In genomic region chr19:40200352-40201099, GRCh38 we compare ENCODE assay signal across 1 cellular context.
TF ChIP-seq lines count a peak whose summit lies in the region.

No MANE protein-coding gene starts in this region.

TF ChIP-seq in HCT116, 20 proteins besides CTCF, POLR2A, EP300 and RAD21:
- TF ChIP-seq, protein P1, sequence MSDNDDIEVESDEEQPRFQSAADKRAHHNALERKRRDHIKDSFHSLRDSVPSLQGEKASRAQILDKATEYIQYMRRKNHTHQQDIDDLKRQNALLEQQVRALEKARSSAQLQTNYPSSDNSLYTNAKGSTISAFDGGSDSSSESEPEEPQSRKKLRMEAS (IDR thresholded peaks at IDR 0.05) = peak; percentile 36; the same call in 1 of the 2 replicates
- TF ChIP-seq TCF7L2 (IDR thresholded peaks at IDR 0.05; ENCODE audit: borderline replicate concordance, extremely low read depth, insufficient read depth, insufficient read length) (peak; percentile 68), ELF1 (IDR thresholded peaks at IDR 0.05; ENCODE audit: borderline replicate concordance, low read depth) (no peak), SP1 (IDR thresholded peaks at IDR 0.05; ENCODE audit: low read depth) (peak; percentile 49; the same call in 1 of the 2 replicates), CBX3 (IDR thresholded peaks at IDR 0.05; ENCODE audit: low read depth) (0 out of 2 replicates have a peak, but pooled peaks have one; percentile 45), POLR2AphosphoS5 (IDR thresholded peaks at IDR 0.05; ENCODE audit: low read depth, low read length) (peak; percentile 25; the same call in 1 of the 2 replicates), JUND (IDR thresholded peaks at IDR 0.05) (peak; percentile 74), FOSL1 (IDR thresholded peaks at IDR 0.05; ENCODE audit: low read depth) (peak; percentile 72), EGR1 (IDR thresholded peaks at IDR 0.05; ENCODE audit: low read depth) (no peak)
- TF ChIP-seq, protein P2, sequence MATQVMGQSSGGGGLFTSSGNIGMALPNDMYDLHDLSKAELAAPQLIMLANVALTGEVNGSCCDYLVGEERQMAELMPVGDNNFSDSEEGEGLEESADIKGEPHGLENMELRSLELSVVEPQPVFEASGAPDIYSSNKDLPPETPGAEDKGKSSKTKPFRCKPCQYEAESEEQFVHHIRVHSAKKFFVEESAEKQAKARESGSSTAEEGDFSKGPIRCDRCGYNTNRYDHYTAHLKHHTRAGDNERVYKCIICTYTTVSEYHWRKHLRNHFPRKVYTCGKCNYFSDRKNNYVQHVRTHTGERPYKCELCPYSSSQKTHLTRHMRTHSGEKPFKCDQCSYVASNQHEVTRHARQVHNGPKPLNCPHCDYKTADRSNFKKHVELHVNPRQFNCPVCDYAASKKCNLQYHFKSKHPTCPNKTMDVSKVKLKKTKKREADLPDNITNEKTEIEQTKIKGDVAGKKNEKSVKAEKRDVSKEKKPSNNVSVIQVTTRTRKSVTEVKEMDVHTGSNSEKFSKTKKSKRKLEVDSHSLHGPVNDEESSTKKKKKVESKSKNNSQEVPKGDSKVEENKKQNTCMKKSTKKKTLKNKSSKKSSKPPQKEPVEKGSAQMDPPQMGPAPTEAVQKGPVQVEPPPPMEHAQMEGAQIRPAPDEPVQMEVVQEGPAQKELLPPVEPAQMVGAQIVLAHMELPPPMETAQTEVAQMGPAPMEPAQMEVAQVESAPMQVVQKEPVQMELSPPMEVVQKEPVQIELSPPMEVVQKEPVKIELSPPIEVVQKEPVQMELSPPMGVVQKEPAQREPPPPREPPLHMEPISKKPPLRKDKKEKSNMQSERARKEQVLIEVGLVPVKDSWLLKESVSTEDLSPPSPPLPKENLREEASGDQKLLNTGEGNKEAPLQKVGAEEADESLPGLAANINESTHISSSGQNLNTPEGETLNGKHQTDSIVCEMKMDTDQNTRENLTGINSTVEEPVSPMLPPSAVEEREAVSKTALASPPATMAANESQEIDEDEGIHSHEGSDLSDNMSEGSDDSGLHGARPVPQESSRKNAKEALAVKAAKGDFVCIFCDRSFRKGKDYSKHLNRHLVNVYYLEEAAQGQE (IDR thresholded peaks at IDR 0.05; ENCODE audit: low read depth) = no peak
- TF ChIP-seq, protein P3, sequence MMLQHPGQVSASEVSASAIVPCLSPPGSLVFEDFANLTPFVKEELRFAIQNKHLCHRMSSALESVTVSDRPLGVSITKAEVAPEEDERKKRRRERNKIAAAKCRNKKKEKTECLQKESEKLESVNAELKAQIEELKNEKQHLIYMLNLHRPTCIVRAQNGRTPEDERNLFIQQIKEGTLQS (IDR thresholded peaks at IDR 0.05) = no peak
